In the genomic region with DNA sequence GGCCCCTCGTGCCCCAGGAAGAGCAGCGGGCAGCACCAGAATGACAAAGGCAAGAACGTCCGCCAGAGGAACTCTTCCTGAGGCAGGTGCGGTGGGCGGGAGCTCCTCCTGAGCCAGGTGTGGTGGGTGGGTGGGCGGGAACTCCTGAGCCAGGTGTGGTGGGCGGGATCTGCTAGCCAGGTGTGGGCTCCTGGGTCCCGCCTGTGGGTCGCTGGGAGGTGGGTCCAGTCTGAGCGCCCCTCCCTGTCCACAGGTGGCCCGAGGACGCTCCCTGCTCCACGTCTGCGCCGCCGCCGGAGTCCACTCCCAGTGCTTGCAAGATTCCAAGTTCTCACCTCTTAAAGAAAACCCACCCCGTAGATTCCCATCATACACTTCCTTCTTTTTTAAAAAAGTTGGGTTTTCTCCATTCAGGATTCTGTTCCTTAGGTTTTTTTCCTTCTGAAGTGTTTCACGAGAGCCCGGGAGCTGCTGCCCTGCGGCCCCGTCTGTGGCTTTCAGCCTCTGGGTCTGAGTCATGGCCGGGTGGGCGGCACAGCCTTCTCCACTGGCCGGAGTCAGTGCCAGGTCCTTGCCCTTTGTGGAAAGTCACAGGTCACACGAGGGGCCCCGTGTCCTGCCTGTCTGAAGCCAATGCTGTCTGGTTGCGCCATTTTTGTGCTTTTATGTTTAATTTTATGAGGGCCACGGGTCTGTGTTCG, we compare ENCODE assay signal across 17 cellular contexts. TPM values are rescaled to one million over a fixed set of nuclear protein-coding genes. Genes with fewer than 3 reads are reported as not detected.
DNase-seq lines count a peak whose midpoint lies in the region; ATAC-seq and TF ChIP-seq lines count a peak whose summit lies in the region.
"Had no signal": no experiment of that assay in that cellular context is flagged by ENCODE, and none has a peak within 500 bp of the region (broad histone marks: within the 10 kb centered on the region; RNA-seq: fewer than 3 reads in every experiment).

No MANE protein-coding gene starts in this region.

- H3K36me3 ChIP-seq in left ventricle myocardium inferior (peaks cover 52% of the 10 kb centered on the region), prostate gland (peaks cover 11 to 21% of the 10 kb centered on the region in 2 donors)
- H3K36me3 ChIP-seq: neural progenitor cell had no signal

- intact Hi-C loops in left ventricle myocardium inferior (cut with micrococcal nuclease) (no loop called here), Right ventricle myocardium inferior (cut with DNase I) (loop anchor here (10.0 kb wide), 1 partner anchor 152 kb away; no protein-coding TSS in a partner anchor), prostate gland (cut with DNase I) (loop anchor here (2.0 kb wide), 1 partner anchor 64 kb away; no protein-coding TSS in a partner anchor)

- 88% methylated on average over 31 of the region's 31 CpGs for WGBS in prostate gland

- H3K9me3 ChIP-seq in left ventricle myocardium inferior (replicated peaks) (no peaks in the 10 kb centered on the region), prostate gland (no peaks in the 10 kb centered on the region)
- H3K9me3 ChIP-seq: esophagus squamous epithelium, SJCRH30 had no signal

- DNase-seq in left ventricle myocardium inferior = no peak
- no peak for DNase-seq in Right ventricle myocardium inferior (ENCODE audit: missing footprints)
- DNase-seq in RKO (ENCODE audit: low spot score) = peak; percentile 49
- DNase-seq in fibroblast of mammary gland (ENCODE audit: low read depth) = peak; percentile 63
- no peak for DNase-seq in NK-92 (lab: John Stamatoyannopoulos, UW; ENCODE audit: unreplicated experiment)
- no peak for DNase-seq in prostate gland (ENCODE audit: low spot score)
- DNase-seq: activated B cell treated with CpG ODN at 0.5 μM for 24 hours; activated CD8-positive, alpha-beta T cell treated with anti-CD3 and anti-CD28 coated beads, Interleukin-2, amount 10 ng/mL, durations not matched to agents 7 days and 5 days; CD8-positive, alpha-beta memory T cell; esophagus squamous epithelium; hypothalamus; midbrain; SJCRH30 had no signal

- H3K4me3 ChIP-seq in left ventricle myocardium inferior (no peak overlapping the region), fibroblast of mammary gland (ENCODE audit: control insufficient read depth, low read depth, low read length) (no peak overlapping the region), prostate gland (no peak overlapping the region)
- H3K4me3 ChIP-seq: esophagus squamous epithelium, neural progenitor cell, SJCRH30 had no signal

- H3K4me1 ChIP-seq in left ventricle myocardium inferior (peaks cover 70% of the 10 kb centered on the region), prostate gland (replicated peaks) (no peaks in the 10 kb centered on the region)
- H3K4me1 ChIP-seq: neural progenitor cell had no signal

- H3K27me3 ChIP-seq in left ventricle myocardium inferior (ENCODE audit: low read depth) = peaks cover 21% of the 10 kb centered on the region
- H3K27me3 ChIP-seq in prostate gland (replicated peaks; ENCODE audit: insufficient read depth) = no peaks in the 10 kb centered on the region
- H3K27me3 ChIP-seq: SJCRH30 had no signal

- TF ChIP-seq CTCF in left ventricle myocardium inferior (IDR thresholded peaks at IDR 0.05; ENCODE audit: borderline replicate concordance) (no peak), fibroblast of mammary gland (conservative IDR thresholded peaks at IDR 0.05; ENCODE audit: control insufficient read depth, insufficient read depth, low read depth, low read length) (no peak), prostate gland (IDR thresholded peaks at IDR 0.05) (no peak)

- TF ChIP-seq POLR2A in prostate gland (IDR thresholded peaks at IDR 0.05) = no peak

- ATAC-seq in Right ventricle myocardium inferior (no peak), GM19324 (IDR thresholded peaks at IDR 0.05; ENCODE audit: low FRiP score, unreplicated experiment) (no peak), GM18519 (IDR thresholded peaks at IDR 0.05; ENCODE audit: low FRiP score, unreplicated experiment) (no peak)
- ATAC-seq: activated CD8-positive, alpha-beta T cell treated with anti-CD3 and anti-CD28 coated beads, Interleukin-2, amount 10 ng/mL, durations not matched to agents 7 days and 5 days had no signal

- H3K27ac ChIP-seq in left ventricle myocardium inferior (replicated peaks) (peak overlapping the region; percentile 60), prostate gland (no peak overlapping the region)
- H3K27ac ChIP-seq: esophagus squamous epithelium, KMS-11, neural progenitor cell, SJCRH30 had no signal

RNA-seq across cellular contexts. Expression of a gene that starts 7.0 kb away (rescaled TPM):
- 21.9 TPM for total RNA-seq in left ventricle myocardium inferior
- total RNA-seq in Right ventricle myocardium inferior = 4.5 TPM
- 1 to 10 TPM in 1 of 2 donors, under 1 TPM in 1; 0.14 to 8.5 TPM for total RNA-seq in prostate gland

RNA-seq across cellular contexts. Expression of a gene that starts 10.3 kb away (rescaled TPM):
- 1,533 TPM for total RNA-seq in left ventricle myocardium inferior
- total RNA-seq in Right ventricle myocardium inferior = 1,651 TPM
- 1,000 to 10,000 TPM in 1 of 2 donors, 100 to 1,000 TPM in 1; 557 to 1,261 TPM for total RNA-seq in prostate gland

RNA-seq across cellular contexts. Expression of a gene that starts 38.8 kb away (rescaled TPM):
- not detected for total RNA-seq in left ventricle myocardium inferior
- total RNA-seq in Right ventricle myocardium inferior = not detected
- total RNA-seq in prostate gland = under 1 TPM in 1 of 2 donors, not detected in 1; 0.68 TPM
- total RNA-seq: activated B cell treated with CpG ODN at 0.5 μM for 24 hours, SJCRH30 had no signal

RNA-seq across cellular contexts. Expression of a gene that starts 50.7 kb away (rescaled TPM):
- 54.3 TPM for total RNA-seq in left ventricle myocardium inferior
- 51.2 TPM for total RNA-seq in Right ventricle myocardium inferior
- total RNA-seq in prostate gland = 100 to 1,000 TPM in 1 of 2 donors, 10 to 100 TPM in 1; 34.7 to 106 TPM

RNA-seq across cellular contexts. Expression of a gene that starts 51.1 kb away (rescaled TPM):
- total RNA-seq in left ventricle myocardium inferior (96.5 TPM), Right ventricle myocardium inferior (109 TPM), prostate gland (100 to 1,000 TPM in 1 of 2 donors, 10 to 100 TPM in 1; 93.4 to 159 TPM)

Comparison
In these comparisons a context has a peak if more than half of its experiments do, and no peak if none do; other contexts are left out.
1. DNase-seq: peak in RKO (single experiment) and fibroblast of mammary gland (single experiment); none in left ventricle myocardium inferior (single experiment), Right ventricle myocardium inferior (single experiment), NK-92 (single experiment) and prostate gland (single experiment).